In genomic region chr1:64933296-64934070, GRCh38 we compare ENCODE assay signal across 8 cellular contexts. TPM values are rescaled to one million over a fixed set of nuclear protein-coding genes. Genes with fewer than 3 reads are reported as not detected.
DNase-seq lines count a peak whose midpoint lies in the region; ATAC-seq and TF ChIP-seq lines count a peak whose summit lies in the region.

No MANE protein-coding gene starts in this region.

- H3K4me3 ChIP-seq in MG63 (peak overlapping the region; percentile 12), mesodermal cell (ENCODE audit: extremely low read depth, insufficient read depth, low read length, poor library complexity, severe bottlenecking) (no peak overlapping the region), WERI-Rb-1 (ENCODE audit: low read depth, low read length) (no peak overlapping the region)

- DNase-seq in Ammon's horn (ENCODE audit: low spot score) (peak; percentile 57), MG63 (peak; percentile 72), caudate nucleus (lab: John Stamatoyannopoulos, UW) (peak in 10 of 61 donors; percentile 4 to 39 (median 16)), mesenteric fat pad (ENCODE audit: low spot score) (no peak), WERI-Rb-1 (no peak)

- ATAC-seq in HG02642 (IDR thresholded peaks at IDR 0.05; ENCODE audit: poor library complexity, unreplicated experiment) (no peak), GM18502 (IDR thresholded peaks at IDR 0.05; ENCODE audit: poor library complexity, unreplicated experiment) (no peak)

- WGBS in mesodermal cell (ENCODE audit: insufficient coverage in 2 of 2), 2 experiments = 91 to 99% methylated on average over 10 to 11 of the region's 11 CpGs

- H3K9me3 ChIP-seq in MG63 (no peaks in the 10 kb centered on the region; the same call in 1 of the 2 replicates), mesodermal cell (ENCODE audit: control insufficient read depth, low read length) (peaks cover 5% of the 10 kb centered on the region), WERI-Rb-1 (ENCODE audit: severe bottlenecking) (no peaks in the 10 kb centered on the region)

- no peaks in the 10 kb centered on the region for H3K27me3 ChIP-seq in MG63
- no peaks in the 10 kb centered on the region for H3K27me3 ChIP-seq in WERI-Rb-1 (ENCODE audit: insufficient read depth, low read depth, severe bottlenecking)

- no peak for TF ChIP-seq CTCF in WERI-Rb-1 (IDR thresholded peaks at IDR 0.05; ENCODE audit: low read depth, low read length)

- peaks cover 19% of the 10 kb centered on the region for H3K4me1 ChIP-seq in mesodermal cell (ENCODE audit: control insufficient read depth, insufficient read depth, low read length, poor library complexity, severe bottlenecking)

- H3K27ac ChIP-seq in caudate nucleus (ENCODE audit: low read depth, low read length) (peak overlapping the region; percentile 14), mesodermal cell (ENCODE audit: low read depth, low read length, severe bottlenecking) (peak overlapping the region; percentile 46), WERI-Rb-1 (no peak overlapping the region)

- H3K36me3 ChIP-seq in MG63 (no peaks in the 10 kb centered on the region), mesodermal cell (ENCODE audit: control insufficient read depth, insufficient read depth, low read length) (peaks cover 3% of the 10 kb centered on the region), WERI-Rb-1 (no peaks in the 10 kb centered on the region)

RNA-seq across cellular contexts. Expression of gene JAK1, which starts 32.9 kb away (rescaled TPM):
- total RNA-seq in MG63 (2014; rRNA removed; shearing (Covaris generic); ENCODE audit: low replicate concordance) = 58.9 and 61.9 TPM in 2 replicates
- 57.4 TPM for polyA plus RNA-seq in mesodermal cell (2013, experiment 1 of 2)
- 53.1 TPM for polyA plus RNA-seq in mesodermal cell (2013, experiment 2 of 2)
- total RNA-seq in mesenteric fat pad = 187 TPM

Comparison
In these comparisons a context has a peak if more than half of its experiments do, and no peak if none do; other contexts are left out.
1. DNase-seq: peak in Ammon's horn (single experiment) and MG63 (single experiment); none in mesenteric fat pad (single experiment) and WERI-Rb-1 (single experiment).